ENCODE assay signal across 2 cellular contexts in genomic region chr16:228151-228855, GRCh38.
TF ChIP-seq lines count a peak whose summit lies in the region.

No MANE protein-coding gene starts in this region.

TF ChIP-seq in SK-N-SH, 30 proteins besides CTCF, POLR2A, EP300 and RAD21:
- TF ChIP-seq EZH2phosphoT487 (IDR thresholded peaks at IDR 0.05; ENCODE audit: borderline replicate concordance, low read depth) (no peak), GABPA (IDR thresholded peaks at IDR 0.05; ENCODE audit: low read depth) (no peak), RFX5 (IDR thresholded peaks at IDR 0.05; ENCODE audit: low read length) (no peak), USF2 (IDR thresholded peaks at IDR 0.05; ENCODE audit: borderline replicate concordance, low read depth, low read length) (no peak), MXI1 (IDR thresholded peaks at IDR 0.05; ENCODE audit: low read depth, low read length) (peak; percentile 51; the same call in 1 of the 2 replicates), NRF1 (IDR thresholded peaks at IDR 0.05; ENCODE audit: low read depth, low read length) (no peak)
TF ChIP-seq in SK-N-SH: peak in this region for 1.

TF ChIP-seq in HEK293T, 16 proteins besides CTCF, POLR2A, EP300 and RAD21:
- TF ChIP-seq HDGF (IDR thresholded peaks at IDR 0.05; ENCODE audit: borderline replicate concordance) (no peak), L3MBTL2 (conservative IDR thresholded peaks at IDR 0.05) (no peak), ARNT (IDR thresholded peaks at IDR 0.05) (no peak)
